Comparison of ENCODE assay signal across 8 cellular contexts in the genomic region with DNA sequence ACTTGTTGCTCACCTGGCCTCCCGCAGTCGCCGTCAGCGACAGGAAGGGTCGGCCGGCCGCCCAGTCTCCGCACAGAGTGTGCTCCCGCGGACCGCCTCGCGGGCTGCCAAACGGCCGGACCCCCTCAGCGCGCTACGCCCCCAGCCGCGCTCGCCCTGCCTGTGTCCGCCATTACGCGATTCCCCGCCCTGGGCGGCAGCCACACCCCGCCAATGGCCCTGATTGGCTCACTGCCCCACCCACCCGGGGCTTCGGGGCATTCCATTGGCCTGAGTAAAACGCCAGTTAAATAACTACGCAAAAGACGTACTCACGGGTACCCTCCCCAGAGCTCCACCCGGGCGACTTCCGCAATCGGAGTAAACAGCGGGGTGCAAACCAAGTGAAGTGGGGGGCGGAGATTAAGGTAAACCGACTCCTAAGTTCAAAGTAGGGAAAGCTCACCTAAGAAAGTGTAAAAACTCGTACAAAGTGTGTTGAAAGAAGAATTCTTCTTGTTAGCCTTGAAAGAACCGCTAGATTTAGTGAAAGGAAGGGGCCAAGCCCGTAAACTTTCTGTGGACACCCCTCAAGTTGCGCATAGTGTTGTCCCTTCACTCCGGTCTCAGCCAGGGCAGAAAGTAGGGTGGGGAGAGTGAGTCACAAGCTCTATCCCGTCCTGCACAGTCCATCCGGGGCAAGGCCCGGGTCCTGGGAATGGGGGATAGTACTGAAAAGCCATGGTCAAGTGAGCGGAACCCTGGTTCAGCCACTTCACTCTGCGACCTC. TPM values are rescaled to one million over a fixed set of nuclear protein-coding genes. Genes with fewer than 3 reads are reported as not detected.
DNase-seq lines count a peak whose midpoint lies in the region; ATAC-seq and TF ChIP-seq lines count a peak whose summit lies in the region.

A gene with protein sequence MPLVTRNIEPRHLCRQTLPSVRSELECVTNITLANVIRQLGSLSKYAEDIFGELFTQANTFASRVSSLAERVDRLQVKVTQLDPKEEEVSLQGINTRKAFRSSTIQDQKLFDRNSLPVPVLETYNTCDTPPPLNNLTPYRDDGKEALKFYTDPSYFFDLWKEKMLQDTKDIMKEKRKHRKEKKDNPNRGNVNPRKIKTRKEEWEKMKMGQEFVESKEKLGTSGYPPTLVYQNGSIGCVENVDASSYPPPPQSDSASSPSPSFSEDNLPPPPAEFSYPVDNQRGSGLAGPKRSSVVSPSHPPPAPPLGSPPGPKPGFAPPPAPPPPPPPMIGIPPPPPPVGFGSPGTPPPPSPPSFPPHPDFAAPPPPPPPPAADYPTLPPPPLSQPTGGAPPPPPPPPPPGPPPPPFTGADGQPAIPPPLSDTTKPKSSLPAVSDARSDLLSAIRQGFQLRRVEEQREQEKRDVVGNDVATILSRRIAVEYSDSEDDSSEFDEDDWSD (minus strand): TSS at position 195 of the 769 bp plus-strand sequence. CDS start 61,277 bp downstream, outside the sequence.

- TF ChIP-seq CTCF in CD8-positive, alpha-beta T cell (IDR thresholded peaks at IDR 0.05) = no peak
- TF ChIP-seq CTCF in lung (IDR thresholded peaks at IDR 0.05; ENCODE audit: control extremely low read depth, extremely low read depth) = no peak

- ATAC-seq in CD8-positive, alpha-beta T cell = peak; percentile 95
- ATAC-seq in GM19468 (IDR thresholded peaks at IDR 0.05; ENCODE audit: extremely low read depth, unreplicated experiment) (peak; percentile 55), lung (ENCODE audit: insufficient read depth, low FRiP score) (peak; percentile 95)

- CTCF ChIA-PET in CD8-positive, alpha-beta T cell (lab: Charles Lee) = interaction anchor here (1.0 to 1.4 kb wide), 8 partner anchors 9 to 67 kb away, joined by 3 to 4 read pairs (median 3); no protein-coding TSS in a partner anchor

- H3K4me1 Mint-ChIP-seq in CD8-positive, alpha-beta T cell (ENCODE audit: low read depth) = peaks cover 34% of the 10 kb centered on the region

- H3K4me3 Mint-ChIP-seq in CD8-positive, alpha-beta T cell = peak within 1 kb of the TSS; percentile 98

- intact Hi-C loops in CD8-positive, alpha-beta T cell (cut with DNase I, micrococcal nuclease) = loop anchor here (1.0 to 5.0 kb wide), 8 partner anchors 32 to 256 kb away; partner anchors contain the start of gene WDTC1 (in 2 of the 2)

- no peaks in the 10 kb centered on the region for H3K9me3 ChIP-seq in CD8-positive, alpha-beta T cell (ENCODE audit: low read length)
- H3K9me3 ChIP-seq in lung (ENCODE audit: control insufficient read depth in 2 of 2, insufficient read depth in 1 of 2, low read length in 1 of 2) = no peaks in the 10 kb centered on the region

- peak within 1 kb of the TSS; percentile 99 for H3K27ac Mint-ChIP-seq in CD8-positive, alpha-beta T cell

- peak within 1 kb of the TSS; percentile 93 for H3K27ac ChIP-seq in CD8-positive, alpha-beta T cell (ENCODE audit: low read depth, low read length)
- H3K27ac ChIP-seq in lung (ENCODE audit: low read depth in 1 of 2, low read length in 1 of 2) = peak within 1 kb of the TSS; percentile 99 to 100

- 0 to 1% methylated on average over 39 to 50 of the region's 50 CpGs for WGBS in lung, 2 donors

- POLR2A ChIA-PET in CD8-positive, alpha-beta T cell (lab: Charles Lee) = interaction anchor here (0.8 to 3.1 kb wide), 16 partner anchors 9 to 89 kb away, joined by 3 to 24 read pairs (median 5); no protein-coding TSS in a partner anchor

- DNase-seq in CD8-positive, alpha-beta T cell = peak; percentile 93 to 98 (median 96)
- DNase-seq in HS-5 (ENCODE audit: low read depth) = peak; percentile 97
- DNase-seq in NK-92 treated with Interleukin-12 subunit alpha and Interleukin-12 subunit beta, amount 100 ng/mL, for 24 hours (lab: John Stamatoyannopoulos, UW) = peak; percentile 96
- DNase-seq in activated CD8-positive, alpha-beta memory T cell treated with anti-CD3 and anti-CD28 coated beads for 24 hours = peak; percentile 98
- peak; percentile 97 for DNase-seq in effector CD8-positive, alpha-beta T cell (lab: John Stamatoyannopoulos, UW)
- peak; percentile 98 for DNase-seq in lung (ENCODE audit: low spot score)
- peak; percentile 92 to 95 (median 93) for DNase-seq in stimulated activated CD4-positive, alpha-beta T cell treated with anti-CD3 and anti-CD28 coated beads, TNF-alpha, amount 100 ng/mL, for 4 hours (ENCODE audit: low read depth in 3 of 3)

- H3K36me3 ChIP-seq in CD8-positive, alpha-beta T cell (ENCODE audit: insufficient read depth, low read length) = no peaks in the 10 kb centered on the region
- no peaks in the 10 kb centered on the region for H3K36me3 ChIP-seq in lung (ENCODE audit: control insufficient read depth in 2 of 2, insufficient read depth in 2 of 2, low read length in 2 of 2)

- H3K4me3 ChIP-seq in CD8-positive, alpha-beta T cell (ENCODE audit: low read depth, low read length) = peak within 1 kb of the TSS; percentile 97
- H3K4me3 ChIP-seq in lung = peak within 1 kb of the TSS; percentile 97

- peaks cover 8% of the 10 kb centered on the region for H3K36me3 Mint-ChIP-seq in CD8-positive, alpha-beta T cell

- H3K9me3 Mint-ChIP-seq in CD8-positive, alpha-beta T cell = no peaks in the 10 kb centered on the region

- no peaks in the 10 kb centered on the region for H3K27me3 Mint-ChIP-seq in CD8-positive, alpha-beta T cell (ENCODE audit: low read depth)

- H3K27me3 ChIP-seq in CD8-positive, alpha-beta T cell (ENCODE audit: insufficient read depth, low read length) = no peaks in the 10 kb centered on the region
- H3K27me3 ChIP-seq in lung (ENCODE audit: control insufficient read depth, insufficient read depth) = no peaks in the 10 kb centered on the region

- H3K4me1 ChIP-seq in CD8-positive, alpha-beta T cell (ENCODE audit: insufficient read depth, low read length) = peaks cover 19% of the 10 kb centered on the region
- peaks cover 3 to 17% of the 10 kb centered on the region in 2 donors for H3K4me1 ChIP-seq in lung (ENCODE audit: control insufficient read depth in 2 of 2, insufficient read depth in 2 of 2, low read length in 2 of 2)

RNA-seq across cellular contexts. Expression of the gene that starts here (rescaled TPM):
- 10 to 100 TPM; 91.6 to 95.0 TPM for total RNA-seq in CD8-positive, alpha-beta T cell
- 100 to 1,000 TPM in 1 of 2 donors, 10 to 100 TPM in 1; 47.9 to 136 TPM for total RNA-seq in lung
- 10 to 100 TPM; 27.3 to 51.0 TPM for polyA plus RNA-seq in lung

Comparison
In these comparisons a context has a peak if more than half of its experiments do, and no peak if none do; other contexts are left out.
1. Peak in every context shown above with its lines: DNase-seq, ATAC-seq, H3K4me3 ChIP-seq and H3K27ac ChIP-seq.